ENCODE assay signal across 8 cellular contexts in the genomic region with DNA sequence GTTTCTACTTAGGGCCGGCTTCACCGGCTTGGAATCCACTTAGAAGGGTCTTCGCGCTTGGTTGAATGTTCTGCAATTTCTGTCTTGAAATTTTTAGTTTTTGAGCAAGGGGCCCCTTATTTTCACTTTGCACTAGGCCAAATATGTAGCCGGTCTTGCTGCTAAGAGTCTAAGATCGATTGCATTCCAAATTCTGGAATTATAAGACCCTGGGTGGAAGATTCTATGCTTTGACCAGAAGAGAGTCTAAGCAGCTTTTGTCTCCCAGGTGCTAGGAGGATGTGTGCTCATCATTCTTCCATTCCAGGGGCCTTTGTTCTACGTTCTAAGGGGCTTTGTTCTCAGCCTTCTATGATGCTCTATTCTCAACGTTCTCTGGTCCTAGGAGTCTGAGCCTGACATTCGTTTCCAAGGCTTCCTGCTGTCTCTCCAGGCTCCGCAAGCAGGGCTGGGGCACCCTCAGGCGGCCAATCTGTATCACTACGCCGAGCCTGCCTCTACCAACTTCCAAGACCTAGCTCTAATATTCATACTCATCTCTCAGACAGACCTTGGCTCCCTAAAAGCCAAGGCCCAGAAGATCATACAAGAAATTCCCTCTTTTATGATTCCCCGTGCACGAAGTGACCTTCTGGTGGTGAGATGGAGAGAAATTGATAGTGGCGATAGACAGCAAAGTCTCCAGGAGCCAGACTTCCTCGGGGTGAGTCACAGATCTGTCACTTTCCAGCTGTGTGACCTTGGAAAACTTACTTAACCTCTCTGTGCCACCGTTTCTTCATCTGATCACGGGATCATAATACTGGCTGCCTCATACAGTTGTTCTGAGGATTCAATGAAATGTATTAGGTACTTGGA. TPM values are rescaled to one million over a fixed set of nuclear protein-coding genes. Genes with fewer than 3 reads are reported as not detected.
DNase-seq lines count a peak whose midpoint lies in the region; ATAC-seq and TF ChIP-seq lines count a peak whose summit lies in the region.

No MANE protein-coding gene starts in this region.

- H3K27me3 Mint-ChIP-seq in Calu3 (ENCODE audit: unreplicated experiment): peaks cover 64% of the 10 kb centered on the region
- peaks cover 50% of the 10 kb centered on the region for H3K27me3 Mint-ChIP-seq in endodermal cell (ENCODE audit: insufficient read depth)

- H3K27me3 ChIP-seq in HUES48 (ENCODE audit: control insufficient read depth, insufficient read depth, low read length) (peaks cover 9% of the 10 kb centered on the region), endodermal cell (ENCODE audit: control insufficient read depth, insufficient read depth, low read length, poor library complexity, severe bottlenecking) (peaks cover 28% of the 10 kb centered on the region)

- H3K9me3 Mint-ChIP-seq in Calu3 (ENCODE audit: low read depth, unreplicated experiment) (no peaks in the 10 kb centered on the region), endodermal cell (no peaks in the 10 kb centered on the region)

- peak overlapping the region; percentile 84 for H3K27ac Mint-ChIP-seq in Calu3 (ENCODE audit: unreplicated experiment)
- peak overlapping the region; percentile 88 for H3K27ac Mint-ChIP-seq in endodermal cell

- intact Hi-C loops in Calu3 (cut with micrococcal nuclease; ENCODE audit: unreplicated experiment): loop anchor here (1.0 to 5.0 kb wide), 2 partner anchors 48 to 135 kb away; no protein-coding TSS in a partner anchor

- peak overlapping the region; percentile 70 for H3K4me3 Mint-ChIP-seq in Calu3 (ENCODE audit: low read depth, unreplicated experiment)
- H3K4me3 Mint-ChIP-seq in endodermal cell: peak overlapping the region; percentile 39

- H3K36me3 Mint-ChIP-seq in Calu3 (ENCODE audit: insufficient read depth, unreplicated experiment) (peaks cover 14% of the 10 kb centered on the region), endodermal cell (ENCODE audit: low read depth) (no peaks in the 10 kb centered on the region)

- no peaks in the 10 kb centered on the region for H3K36me3 ChIP-seq in HUES48 (ENCODE audit: control insufficient read depth, insufficient read depth, low read length)
- H3K36me3 ChIP-seq in endodermal cell (ENCODE audit: control insufficient read depth, insufficient read depth, low read length): no peaks in the 10 kb centered on the region
- H3K36me3 ChIP-seq in mesodermal cell (ENCODE audit: control insufficient read depth, insufficient read depth, low read length): peaks cover 17% of the 10 kb centered on the region

- CTCF ChIA-PET in Calu3 (lab: Charles Lee): interaction anchor here (0.5 to 2.6 kb wide), 25 partner anchors 9 to 1359 kb away, joined by 3 to 121 read pairs (median 5); partner anchors contain the start of genes CALM3, PRKD2 and SIX5

- no peak for ATAC-seq in HG02885 (IDR thresholded peaks at IDR 0.05; ENCODE audit: poor library complexity, unreplicated experiment)

- BruUV-seq in Calu3 (replicated peaks; lab: Mats Ljungman, UMichigan): no TSS peak

- DNase-seq in Calu3 (peak; percentile 87), NOMO-1 (lab: John Stamatoyannopoulos, UW; ENCODE audit: unreplicated experiment in 2 of 2) (peak; percentile 73 to 89), endodermal cell (peak; percentile 93)
- DNase-seq in activated CD8-positive, alpha-beta memory T cell treated with anti-CD3 and anti-CD28 coated beads, Interleukin-2, amount 50 U/mL, for 24 hours (ENCODE audit: extremely low read depth): peak; percentile 38
- peak; percentile 23 for DNase-seq in stimulated activated CD8-positive, alpha-beta memory T cell treated with anti-CD3 and anti-CD28 coated beads, Interleukin-12 subunit alpha, Interleukin-12 subunit beta, amount 100 ng/mL, for 24 hours (ENCODE audit: extremely low read depth)

- H3K9ac ChIP-seq in HUES48 (ENCODE audit: low read depth, low read length) (no peak overlapping the region), endodermal cell (ENCODE audit: extremely low read depth, low read length, poor library complexity, severe bottlenecking) (no peak overlapping the region)

- H3K9me3 ChIP-seq in HUES48 (ENCODE audit: control insufficient read depth, insufficient read depth, low read length) (no peaks in the 10 kb centered on the region), endodermal cell (ENCODE audit: control insufficient read depth, low read length) (no peaks in the 10 kb centered on the region), mesodermal cell (ENCODE audit: control insufficient read depth, low read length) (no peaks in the 10 kb centered on the region)

- H3K4me3 ChIP-seq in HUES48 (ENCODE audit: low read depth, low read length) (peak overlapping the region; percentile 51), endodermal cell (ENCODE audit: low read length) (peak overlapping the region; percentile 77), mesodermal cell (ENCODE audit: extremely low read depth, insufficient read depth, low read length, poor library complexity, severe bottlenecking) (peak overlapping the region; percentile 25)

- TF ChIP-seq CTCF in Calu3 (IDR thresholded peaks at IDR 0.05; ENCODE audit: unreplicated experiment) (peak; percentile 91), endodermal cell (conservative IDR thresholded peaks at IDR 0.05) (peak; percentile 93)

- H3K27ac ChIP-seq in HUES48 (ENCODE audit: low read depth, low read length): peak overlapping the region; percentile 49
- peak overlapping the region; percentile 93 for H3K27ac ChIP-seq in endodermal cell (ENCODE audit: low read depth, low read length)
- H3K27ac ChIP-seq in mesodermal cell (ENCODE audit: low read depth, low read length, severe bottlenecking): peak overlapping the region; percentile 93

- peaks cover 12% of the 10 kb centered on the region for H3K4me1 ChIP-seq in HUES48 (ENCODE audit: control insufficient read depth, insufficient read depth, low read length)
- H3K4me1 ChIP-seq in endodermal cell (ENCODE audit: control insufficient read depth, insufficient read depth, low read length): no peaks in the 10 kb centered on the region
- peaks cover 12% of the 10 kb centered on the region for H3K4me1 ChIP-seq in mesodermal cell (ENCODE audit: control insufficient read depth, insufficient read depth, low read length, poor library complexity, severe bottlenecking)

- WGBS in endodermal cell (ENCODE audit: insufficient coverage in 1 of 2, insufficient read length in 1 of 2), 2 experiments: 12 to 18% methylated on average over 14 to 19 of the region's 19 CpGs
- whole genome bisulfite sequencing in mesodermal cell (ENCODE audit: insufficient coverage in 2 of 2), 2 experiments: 7 to 10% methylated on average over 12 of the region's 19 CpGs

- H3K4me1 Mint-ChIP-seq in Calu3 (ENCODE audit: low read depth, unreplicated experiment): peaks cover 9% of the 10 kb centered on the region
- peaks cover 12% of the 10 kb centered on the region for H3K4me1 Mint-ChIP-seq in endodermal cell

RNA-seq across cellular contexts. Expression of gene DACT3, which starts 1.0 kb away (rescaled TPM):
- total RNA-seq in Calu3 (2022) (not detected in 2 replicates), endodermal cell (under 1 TPM; 0.15 to 0.70 TPM)
- 11.3 TPM for polyA plus RNA-seq in endodermal cell (2013, experiment 1 of 2)
- polyA plus RNA-seq in endodermal cell (2013, experiment 2 of 2): 10.6 TPM
- polyA plus RNA-seq in mesodermal cell (2013, experiment 1 of 2): 45.0 TPM
- polyA plus RNA-seq in mesodermal cell (2013, experiment 2 of 2): 42.6 TPM

RNA-seq across cellular contexts. Expression of gene GNG8, which starts 26.0 kb away (rescaled TPM):
- total RNA-seq in Calu3 (2022): not detected in 2 replicates
- total RNA-seq in endodermal cell: not detected
- 3.8 TPM for polyA plus RNA-seq in endodermal cell (2013, experiment 1 of 2)
- polyA plus RNA-seq in endodermal cell (2013, experiment 2 of 2): 3.6 TPM
- polyA plus RNA-seq in mesodermal cell (2013, experiment 1 of 2): 22.5 TPM
- 30.8 TPM for polyA plus RNA-seq in mesodermal cell (2013, experiment 2 of 2)

RNA-seq across cellular contexts. Expression of gene PTGIR, which starts 37.1 kb away (rescaled TPM):
- not detected in 2 replicates for total RNA-seq in Calu3 (2022)
- total RNA-seq in endodermal cell: not detected
- not detected for polyA plus RNA-seq in endodermal cell (2013, experiment 1 of 2)
- polyA plus RNA-seq in endodermal cell (2013, experiment 2 of 2): not detected
- polyA plus RNA-seq in mesodermal cell (2013, experiment 1 of 2): 6.6 TPM
- polyA plus RNA-seq in mesodermal cell (2013, experiment 2 of 2): 6.9 TPM

RNA-seq across cellular contexts. Expression of gene PRKD2, which starts 55.0 kb away (rescaled TPM):
- total RNA-seq in Calu3 (2022) (98.3 and 110 TPM in 2 replicates), endodermal cell (10 to 100 TPM; 80.5 to 90.8 TPM)
- 29.2 TPM for polyA plus RNA-seq in endodermal cell (2013, experiment 1 of 2)
- 30.6 TPM for polyA plus RNA-seq in endodermal cell (2013, experiment 2 of 2)
- 39.7 TPM for polyA plus RNA-seq in mesodermal cell (2013, experiment 1 of 2)
- polyA plus RNA-seq in mesodermal cell (2013, experiment 2 of 2): 34.2 TPM

Comparison
In these comparisons a context has a peak if more than half of its experiments do, and no peak if none do; other contexts are left out.
1. DNase-seq: peak in every context shown above with its lines; median percentile 93 in endodermal cell; 87 in Calu3; 81 in NOMO-1; 38 in activated CD8-positive, alpha-beta memory T cell treated with anti-CD3 and anti-CD28 coated beads, Interleukin-2, amount 50 U/mL, for 24 hours; 23 in stimulated activated CD8-positive, alpha-beta memory T cell treated with anti-CD3 and anti-CD28 coated beads, Interleukin-12 subunit alpha, Interleukin-12 subunit beta, amount 100 ng/mL, for 24 hours.
2. H3K4me3 ChIP-seq: peak in every context shown above with its lines; median percentile 77 in endodermal cell; 51 in HUES48; 25 in mesodermal cell.